In genomic region chr6:42419490-42420280, GRCh38 we compare ENCODE assay signal across 1 cellular context.
TF ChIP-seq lines count a peak whose summit lies in the region.

No MANE protein-coding gene starts in this region.

TF ChIP-seq in GM23338, 12 proteins besides CTCF, POLR2A, EP300 and RAD21 (continued from another document):
- no peak for TF ChIP-seq EZH2phosphoT487 (IDR thresholded peaks at IDR 0.05; ENCODE audit: unreplicated experiment)
- no peak for TF ChIP-seq ZNF462 (CRISPR knock-in tag; IDR thresholded peaks at IDR 0.05)
